8 cellular contexts compared by ENCODE assay signal in the genomic region with DNA sequence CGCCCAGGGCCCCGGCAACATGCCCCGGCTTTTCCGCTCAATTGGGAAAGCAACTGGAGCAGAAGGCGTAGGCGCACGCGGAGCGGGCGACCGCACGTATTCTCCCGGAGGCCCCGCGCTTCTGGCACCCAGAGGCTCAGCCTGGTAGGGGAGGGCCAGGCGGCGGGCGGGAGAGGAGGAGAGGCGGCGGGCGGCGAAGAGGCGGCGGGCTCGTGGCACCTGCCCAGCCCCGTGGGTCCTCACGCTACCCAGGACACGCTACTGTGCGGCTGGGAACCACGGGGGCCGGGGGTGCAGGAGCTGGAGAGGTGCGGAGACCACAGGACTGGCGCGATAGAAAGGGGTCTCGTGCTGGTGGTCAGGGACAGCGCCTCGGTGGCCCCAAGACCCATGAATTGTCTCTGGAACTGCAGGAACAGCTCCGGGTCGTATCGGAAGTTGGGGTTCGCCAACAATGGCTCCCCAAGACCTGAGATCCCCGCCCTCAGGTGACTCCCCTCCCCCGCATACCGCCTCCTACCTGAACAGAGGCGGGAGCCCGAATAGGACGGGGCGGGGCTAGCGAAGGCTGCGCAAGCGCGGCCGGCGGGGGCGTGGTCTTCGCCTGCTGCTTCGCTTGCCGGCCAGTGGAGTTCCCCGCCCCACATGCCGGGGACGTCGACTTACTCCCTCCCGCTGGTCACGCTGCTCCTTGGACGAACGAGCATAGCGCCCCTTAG. TPM values are rescaled to one million over a fixed set of nuclear protein-coding genes. Genes with fewer than 3 reads are reported as not detected.
DNase-seq lines count a peak whose midpoint lies in the region; ATAC-seq and TF ChIP-seq lines count a peak whose summit lies in the region.

A gene (minus strand): TSS at position 549 of the 719 bp plus-strand sequence.

- peaks cover 24% of the 10 kb centered on the region for H3K36me3 Mint-ChIP-seq in activated T-helper 17 cell treated with anti-CD3 and anti-CD28 coated beads, Interleukin-2, amount 50 U/mL, for 72 hours (ENCODE audit: low read depth)
- H3K36me3 Mint-ChIP-seq in naive thymus-derived CD4-positive, alpha-beta T cell, result peaks cover 0 to 2% (median under 1%) of the 10 kb centered on the region in 5 donors
- peaks cover 13 to 21% of the 10 kb centered on the region in 2 donors for H3K36me3 Mint-ChIP-seq in stimulated activated naive B cell treated with anti-CD40 and anti-IgM and Interleukin-4, amounts not matched to agents 10 μg/mL and 1 μg/mL and 100 μg/mL, for 72 hours

- peak within 1 kb of the TSS; percentile 81 for H3K27ac ChIP-seq in RWPE1
- H3K27ac ChIP-seq in fibroblast of lung (ENCODE audit: insufficient read depth, low read length), result no peak within 1 kb of the TSS
- peak within 1 kb of the TSS; percentile 79 for H3K27ac ChIP-seq in naive thymus-derived CD4-positive, alpha-beta T cell (ENCODE audit: low read depth, low read length)

- H3K27me3 ChIP-seq in fibroblast of lung (ENCODE audit: control insufficient read depth, insufficient read depth, low read length), result no peaks in the 10 kb centered on the region
- no peaks in the 10 kb centered on the region for H3K27me3 ChIP-seq in naive thymus-derived CD4-positive, alpha-beta T cell (ENCODE audit: control insufficient read depth in 2 of 2, insufficient read depth in 2 of 2, low read length in 2 of 2)

- no peaks in the 10 kb centered on the region for H3K27me3 Mint-ChIP-seq in activated T-helper 17 cell treated with anti-CD3 and anti-CD28 coated beads, Interleukin-2, amount 50 U/mL, for 72 hours
- H3K27me3 Mint-ChIP-seq in naive thymus-derived CD4-positive, alpha-beta T cell, result no peaks in the 10 kb centered on the region
- no peaks in the 10 kb centered on the region for H3K27me3 Mint-ChIP-seq in stimulated activated naive B cell treated with anti-CD40 and anti-IgM and Interleukin-4, amounts not matched to agents 10 μg/mL and 1 μg/mL and 100 μg/mL, for 72 hours

- H3K4me3 Mint-ChIP-seq in activated T-helper 17 cell treated with anti-CD3 and anti-CD28 coated beads, Interleukin-2, amount 50 U/mL, for 72 hours, result peak within 1 kb of the TSS; percentile 84
- peak within 1 kb of the TSS; percentile 62 to 93 (median 82) for H3K4me3 Mint-ChIP-seq in naive thymus-derived CD4-positive, alpha-beta T cell
- H3K4me3 Mint-ChIP-seq in stimulated activated naive B cell treated with anti-CD40 and anti-IgM and Interleukin-4, amounts not matched to agents 10 μg/mL and 1 μg/mL and 100 μg/mL, for 72 hours, result peak within 1 kb of the TSS; percentile 88 to 89

- CTCF ChIA-PET in RWPE1 (lab: Yijun Ruan, JAX), result interaction anchor here (0.7 kb wide), 1 partner anchor 12 kb away, joined by 4 read pairs; a partner anchor contains a TSS
- CTCF ChIA-PET in naive thymus-derived CD4-positive, alpha-beta T cell (lab: Charles Lee), result interaction anchor here (1.0 to 1.3 kb wide), 2 partner anchors 11 to 26 kb away, joined by 3 to 5 read pairs; a partner anchor contains a TSS

- H3K4me1 Mint-ChIP-seq in activated T-helper 17 cell treated with anti-CD3 and anti-CD28 coated beads, Interleukin-2, amount 50 U/mL, for 72 hours, result peaks cover 9% of the 10 kb centered on the region
- peaks cover 12 to 24% (median 17%) of the 10 kb centered on the region in 7 donors for H3K4me1 Mint-ChIP-seq in naive thymus-derived CD4-positive, alpha-beta T cell
- peaks cover 23 to 24% of the 10 kb centered on the region in 2 donors for H3K4me1 Mint-ChIP-seq in stimulated activated naive B cell treated with anti-CD40 and anti-IgM and Interleukin-4, amounts not matched to agents 10 μg/mL and 1 μg/mL and 100 μg/mL, for 72 hours

- no peaks in the 10 kb centered on the region for H3K9me3 Mint-ChIP-seq in activated T-helper 17 cell treated with anti-CD3 and anti-CD28 coated beads, Interleukin-2, amount 50 U/mL, for 72 hours
- H3K9me3 Mint-ChIP-seq in naive thymus-derived CD4-positive, alpha-beta T cell, result no peaks in the 10 kb centered on the region
- H3K9me3 Mint-ChIP-seq in stimulated activated naive B cell treated with anti-CD40 and anti-IgM and Interleukin-4, amounts not matched to agents 10 μg/mL and 1 μg/mL and 100 μg/mL, for 72 hours, result no peaks in the 10 kb centered on the region

- TF ChIP-seq CTCF in LNCaP clone FGC (IDR thresholded peaks at IDR 0.05; ENCODE audit: control insufficient read depth, extremely low read depth, insufficient read depth), result peak; percentile 93
- TF ChIP-seq CTCF in RWPE1 (conservative IDR thresholded peaks at IDR 0.05; ENCODE audit: low read depth), result peak; percentile 92; the same call in 1 of the 2 replicates
- TF ChIP-seq CTCF in fibroblast of lung (conservative IDR thresholded peaks at IDR 0.05 in 1 of 2, IDR thresholded peaks at IDR 0.05 in 1 of 2; ENCODE audit: low read depth in 1 of 2, low read length in 2 of 2), result peak in 1 of 2 donors; percentile 95

- peak within 1 kb of the TSS; percentile 78 for H3K27ac Mint-ChIP-seq in activated T-helper 17 cell treated with anti-CD3 and anti-CD28 coated beads, Interleukin-2, amount 50 U/mL, for 72 hours
- peak within 1 kb of the TSS; percentile 59 to 93 (median 81) for H3K27ac Mint-ChIP-seq in naive thymus-derived CD4-positive, alpha-beta T cell
- peak within 1 kb of the TSS; percentile 89 for H3K27ac Mint-ChIP-seq in stimulated activated naive B cell treated with anti-CD40 and anti-IgM and Interleukin-4, amounts not matched to agents 10 μg/mL and 1 μg/mL and 100 μg/mL, for 72 hours

- ATAC-seq in activated T-helper 17 cell treated with anti-CD3 and anti-CD28 coated beads, Interleukin-2, amount 50 U/mL, for 72 hours (replicated peaks), result peak; percentile 93
- peak; percentile 97 for ATAC-seq in naive thymus-derived CD4-positive, alpha-beta T cell
- peak; percentile 88 to 94 for ATAC-seq in stimulated activated naive B cell treated with anti-CD40 and anti-IgM and Interleukin-4, amounts not matched to agents 10 μg/mL and 1 μg/mL and 100 μg/mL, for 72 hours (replicated peaks)

- H3K36me3 ChIP-seq in fibroblast of lung (ENCODE audit: control insufficient read depth, insufficient read depth, low read length), result peaks cover 3% of the 10 kb centered on the region
- H3K36me3 ChIP-seq in naive thymus-derived CD4-positive, alpha-beta T cell (ENCODE audit: control insufficient read depth in 2 of 3, insufficient read depth in 3 of 3, low read length in 3 of 3), result peaks cover 0 to 20% (median 3%) of the 10 kb centered on the region in 3 experiments

- no peaks in the 10 kb centered on the region for H3K9me3 ChIP-seq in fibroblast of lung (ENCODE audit: control insufficient read depth, insufficient read depth, low read depth, low read length)
- H3K9me3 ChIP-seq in naive thymus-derived CD4-positive, alpha-beta T cell (ENCODE audit: control insufficient read depth in 2 of 3, low read length in 3 of 3), result no peaks in the 10 kb centered on the region

- H3K79me2 ChIP-seq in fibroblast of lung (ENCODE audit: control insufficient read depth, insufficient read depth, low read length), result no peaks in the 10 kb centered on the region

- intact Hi-C loops in naive thymus-derived CD4-positive, alpha-beta T cell (cut with micrococcal nuclease), result loop anchor here (1.0 to 2.0 kb wide), 13 partner anchors 12 to 175 kb away; a partner anchor contains a TSS

- H3K4me3 ChIP-seq in LNCaP clone FGC (ENCODE audit: low read depth, low read length), result peak within 1 kb of the TSS; percentile 86
- H3K4me3 ChIP-seq in fibroblast of lung (replicated peaks in 1 of 4; ENCODE audit: control extremely low read depth in 1 of 4, insufficient read depth in 1 of 4, low read depth in 3 of 4, low read length in 4 of 4), result peak within 1 kb of the TSS; percentile 83 to 85 (median 83)
- peak within 1 kb of the TSS; percentile 91 for H3K4me3 ChIP-seq in naive thymus-derived CD4-positive, alpha-beta T cell (ENCODE audit: low read length)

- H3K4me2 ChIP-seq in fibroblast of lung (ENCODE audit: extremely low read depth, insufficient read depth, low read length), result peak within 1 kb of the TSS; percentile 97

- H3K4me1 ChIP-seq in fibroblast of lung (ENCODE audit: control insufficient read depth, extremely low read depth, insufficient read depth, low read length), result no peaks in the 10 kb centered on the region
- peaks cover 0 to 10% of the 10 kb centered on the region in 2 donors for H3K4me1 ChIP-seq in naive thymus-derived CD4-positive, alpha-beta T cell (ENCODE audit: control insufficient read depth in 2 of 2, insufficient read depth in 2 of 2, low read length in 2 of 2)

- POLR2A ChIA-PET in RWPE1 (lab: Yijun Ruan, JAX; ENCODE audit: low non-redundant PET), result no interaction called here
- POLR2A ChIA-PET in naive thymus-derived CD4-positive, alpha-beta T cell (lab: Charles Lee), result interaction anchor here (0.6 to 5.6 kb wide), 9 partner anchors 9 to 241 kb away, joined by 3 to 67 read pairs (median 5); a partner anchor contains a TSS

- H4K20me1 ChIP-seq in fibroblast of lung (ENCODE audit: control insufficient read depth, extremely low read depth, insufficient read depth, low read length), result no peaks in the 10 kb centered on the region

- peak within 1 kb of the TSS; percentile 71 for H3K9ac ChIP-seq in fibroblast of lung (ENCODE audit: insufficient read depth, low read length)

- peak; percentile 97 for DNase-seq in Daoy (ENCODE audit: low read depth)
- peak; percentile 63 for DNase-seq in GOT3 (lab: John Stamatoyannopoulos, UW)
- DNase-seq in LNCaP clone FGC (ENCODE audit: low read depth), result peak; percentile 97
- DNase-seq in RWPE1 (ENCODE audit: low spot score), result peak; percentile 97
- peak; percentile 97 to 98 for DNase-seq in fibroblast of lung (ENCODE audit: low read depth in 2 of 2)
- DNase-seq in naive thymus-derived CD4-positive, alpha-beta T cell, result peak; percentile 96 to 100 (median 98)
- DNase-seq in stimulated activated naive B cell treated with anti-CD40 and anti-IgM and Interleukin-4, amounts not matched to agents 10 μg/mL and 1 μg/mL and 100 μg/mL, for 72 hours, result peak; percentile 95

- peak within 1 kb of the TSS; percentile 98 for H2AFZ ChIP-seq in fibroblast of lung (ENCODE audit: low read length)

RNA-seq across cellular contexts. Expression of the gene that starts here (rescaled TPM):
- total RNA-seq in Daoy (2014; rRNA removed; shearing (Covaris generic)), result 12.7 and 18.9 TPM in 2 replicates
- total RNA-seq in activated T-helper 17 cell treated with anti-CD3 and anti-CD28 coated beads, Interleukin-2, amount 50 U/mL, for 72 hours, result 10 to 100 TPM; 28.1 to 36.8 TPM
- total RNA-seq in fibroblast of lung, result 10.0 and 10.1 TPM in 2 replicates
- 12.6 and 14.4 TPM in 2 replicates for polyA plus RNA-seq in fibroblast of lung
- 6.9 and 11.2 TPM in 2 replicates for polyA plus RNA-seq in fibroblast of lung (2012)
- polyA minus RNA-seq in fibroblast of lung (ENCODE audit: low replicate concordance), result 16.5 and 33.4 TPM in 2 replicates
- 10 to 100 TPM in 3 of 5 experiments, 1 to 10 TPM in 2; 7.1 to 20.8 (median 14.6) TPM for total RNA-seq in naive thymus-derived CD4-positive, alpha-beta T cell
- 10 to 100 TPM; 10.6 to 13.1 TPM for polyA plus RNA-seq in naive thymus-derived CD4-positive, alpha-beta T cell
